ENCODE assay signal across 12 cellular contexts in genomic region chr5:82885657-82886389, GRCh38.
DNase-seq lines count a peak whose midpoint lies in the region; ATAC-seq and TF ChIP-seq lines count a peak whose summit lies in the region.
"Had no signal": no experiment of that assay in that cellular context is flagged by ENCODE, and none has a peak within 500 bp of the region (broad histone marks: within the 10 kb centered on the region; RNA-seq: fewer than 3 reads in every experiment).

No MANE protein-coding gene starts in this region.

- no peaks in the 10 kb centered on the region for H3K27me3 ChIP-seq in heart left ventricle

- 24 to 75% (median 64%) methylated on average over 3 of the region's 3 CpGs for WGBS in heart left ventricle, 4 donors

- H3K4me3 ChIP-seq in heart left ventricle = no peak overlapping the region

- peaks cover 0 to under 1% (median 0%) of the 10 kb centered on the region in 12 donors for H3K9me3 ChIP-seq in heart left ventricle

- H3K27ac Mint-ChIP-seq in nephron = peak overlapping the region; percentile 72 to 91 (median 88)
- H3K27ac Mint-ChIP-seq: stimulated activated memory B cell treated with anti-CD40 and anti-IgM and Interleukin-4, amounts not matched to agents 10 μg/mL and 1 μg/mL and 100 μg/mL, for 72 hours had no signal

- no peak for TF ChIP-seq CTCF in nephron (IDR thresholded peaks at IDR 0.05; ENCODE audit: unreplicated experiment in 3 of 3)
- no peak for TF ChIP-seq CTCF in heart left ventricle (IDR thresholded peaks at IDR 0.05)

- H3K4me1 ChIP-seq in heart left ventricle = peaks cover 0 to 24% (median 0%) of the 10 kb centered on the region in 12 donors

- no peak for TF ChIP-seq POLR2A in heart left ventricle (IDR thresholded peaks at IDR 0.05)

- no peak overlapping the region for H3K27ac ChIP-seq in heart left ventricle

- ATAC-seq in GM18909 (IDR thresholded peaks at IDR 0.05; ENCODE audit: poor library complexity, unreplicated experiment) (peak; percentile 55), HG02885 (IDR thresholded peaks at IDR 0.05; ENCODE audit: poor library complexity, unreplicated experiment) (peak; percentile 50), HG03571 (IDR thresholded peaks at IDR 0.05; ENCODE audit: unreplicated experiment) (no peak), heart left ventricle (no peak)
- ATAC-seq: stimulated activated memory B cell treated with anti-CD40 and anti-IgM and Interleukin-4, amounts not matched to agents 10 μg/mL and 1 μg/mL and 100 μg/mL, for 72 hours had no signal

- H3K27me3 Mint-ChIP-seq in nephron (ENCODE audit: low read depth) = no peaks in the 10 kb centered on the region
- H3K27me3 Mint-ChIP-seq: central memory CD8-positive, alpha-beta T cell; stimulated activated memory B cell treated with anti-CD40 and anti-IgM and Interleukin-4, amounts not matched to agents 10 μg/mL and 1 μg/mL and 100 μg/mL, for 72 hours had no signal

- H3K36me3 Mint-ChIP-seq in nephron (ENCODE audit: low read depth) = peaks cover 22% of the 10 kb centered on the region
- H3K36me3 Mint-ChIP-seq: stimulated activated memory B cell treated with anti-CD40 and anti-IgM and Interleukin-4, amounts not matched to agents 10 μg/mL and 1 μg/mL and 100 μg/mL, for 72 hours had no signal

- H3K9me3 Mint-ChIP-seq in nephron = peaks cover 17% of the 10 kb centered on the region
- H3K9me3 Mint-ChIP-seq: central memory CD8-positive, alpha-beta T cell; stimulated activated memory B cell treated with anti-CD40 and anti-IgM and Interleukin-4, amounts not matched to agents 10 μg/mL and 1 μg/mL and 100 μg/mL, for 72 hours had no signal

- H3K36me3 ChIP-seq in heart left ventricle = no peaks in the 10 kb centered on the region

- intact Hi-C loops in heart left ventricle (cut with DNase I) = loop anchor here in 1 of 10 donors (10.0 kb wide), 1 partner anchor 171 kb away; no protein-coding TSS in a partner anchor

- H3K4me1 Mint-ChIP-seq in nephron = peaks cover 21% of the 10 kb centered on the region
- H3K4me1 Mint-ChIP-seq: central memory CD8-positive, alpha-beta T cell; stimulated activated memory B cell treated with anti-CD40 and anti-IgM and Interleukin-4, amounts not matched to agents 10 μg/mL and 1 μg/mL and 100 μg/mL, for 72 hours had no signal

- DNase-seq in T1000 (lab: John Stamatoyannopoulos, UW) = peak; percentile 11
- DNase-seq in OCI-M2 (lab: John Stamatoyannopoulos, UW; ENCODE audit: unreplicated experiment) = no peak
- no peak for DNase-seq in heart left ventricle
- DNase-seq in CD1c-positive myeloid dendritic cell (ENCODE audit: extremely low spot score) = no peak
- DNase-seq: H7, SW 1271 had no signal

- no peak overlapping the region for H3K4me3 Mint-ChIP-seq in nephron
- H3K4me3 Mint-ChIP-seq: central memory CD8-positive, alpha-beta T cell; stimulated activated memory B cell treated with anti-CD40 and anti-IgM and Interleukin-4, amounts not matched to agents 10 μg/mL and 1 μg/mL and 100 μg/mL, for 72 hours had no signal

Comparison
In these comparisons a context has a peak if more than half of its experiments do, and no peak if none do; other contexts are left out.
1. ATAC-seq: peak in GM18909 (single experiment) and HG02885 (single experiment); none in HG03571 (single experiment) and heart left ventricle (0 of 4).